ENCODE assay signal across 1 cellular context in the genomic region with DNA sequence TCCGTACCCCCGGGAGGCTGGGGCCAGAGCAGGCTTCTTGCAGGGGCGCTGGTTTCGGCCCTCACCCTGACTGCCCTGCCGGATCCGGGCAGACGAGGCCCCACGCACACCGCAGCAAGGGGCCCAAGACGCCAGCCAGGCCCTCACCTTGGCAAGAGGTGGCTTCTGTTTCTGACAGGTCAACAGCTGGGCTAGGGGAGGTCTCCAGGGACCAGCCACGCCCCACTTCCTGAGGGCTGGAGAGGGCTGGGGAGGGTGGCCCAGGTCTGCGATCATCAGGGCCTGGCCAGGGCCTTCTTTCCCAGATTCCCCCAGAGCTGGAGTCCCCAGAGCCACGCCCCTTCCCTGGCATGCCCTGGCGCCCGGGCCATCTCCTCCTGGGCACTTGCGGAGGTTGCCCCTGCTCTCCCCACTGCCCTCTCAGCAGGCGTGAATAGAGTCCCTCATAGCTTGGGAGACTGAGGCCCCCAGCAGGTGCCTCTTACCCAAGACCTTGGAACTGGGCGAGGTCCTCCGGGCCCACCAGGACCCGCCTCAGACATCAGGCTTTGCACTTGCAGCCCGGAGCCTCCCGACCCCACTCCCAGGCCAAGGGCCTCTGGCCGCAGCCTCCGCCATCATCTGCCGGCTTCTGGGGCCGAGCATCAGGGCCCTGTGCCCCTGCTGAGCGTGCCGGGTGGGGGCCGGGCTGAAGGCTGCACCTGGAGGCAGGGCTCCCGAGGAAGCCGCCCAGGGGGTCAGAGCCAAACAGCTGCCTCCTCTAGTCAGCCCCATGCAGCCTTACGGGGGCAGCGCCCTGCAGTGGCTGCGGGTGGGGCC.
TF ChIP-seq lines count a peak whose summit lies in the region.

No MANE protein-coding gene starts in this region.

TF ChIP-seq in HepG2, 621 proteins besides CTCF, POLR2A, EP300 and RAD21 (continued from another document):
- TF ChIP-seq ZNF574 (CRISPR knock-in tag; IDR thresholded peaks at IDR 0.05) (0 out of 2 replicates have a peak, but pooled peaks have one; percentile 25), HNF1B (CRISPR knock-in tag; IDR thresholded peaks at IDR 0.05) (0 out of 2 replicates have a peak, but pooled peaks have one; percentile 26), HOXA3 (CRISPR knock-in tag; IDR thresholded peaks at IDR 0.05) (0 out of 2 replicates have a peak, but pooled peaks have one; percentile 8), ZFY (CRISPR knock-in tag; IDR thresholded peaks at IDR 0.05) (peak; percentile 53; the same call in 1 of the 2 replicates)
TF ChIP-seq in HepG2: peak in this region for 23.
